Comparison of ENCODE assay signal across 10 cellular contexts in genomic region chr9:133349965-133350624, GRCh38. TPM values are rescaled to one million over a fixed set of nuclear protein-coding genes. Genes with fewer than 3 reads are reported as not detected.
A peak's percentile ranks its signal among the peaks of the same experiment; 100 is the strongest.
DNase-seq lines count a peak whose midpoint lies in the region; ATAC-seq, FAIRE-seq and TF ChIP-seq lines count a peak whose summit lies in the region.
"Had no signal": no experiment of that assay in that cellular context is flagged by ENCODE, and none has a peak within 500 bp of the region (broad histone marks: within the 10 kb centered on the region; RNA-seq: fewer than 3 reads in every experiment).

No MANE protein-coding gene starts in this region.

- no peaks in the 10 kb centered on the region for H3K27me3 ChIP-seq in Caco-2 (replicated peaks; ENCODE audit: control insufficient read depth, insufficient read depth, low read length)
- no peaks in the 10 kb centered on the region for H3K27me3 ChIP-seq in KMS-11 (ENCODE audit: insufficient read depth, low read depth)
- no peaks in the 10 kb centered on the region for H3K27me3 ChIP-seq in astrocyte (ENCODE audit: insufficient read depth, low read length)

- H3K79me2 ChIP-seq in KMS-11 (ENCODE audit: insufficient read depth, low read depth): peaks cover 48% of the 10 kb centered on the region
- peaks cover 68% of the 10 kb centered on the region for H3K79me2 ChIP-seq in astrocyte (ENCODE audit: insufficient read depth, low read length)

- no peak for FAIRE-seq in astrocyte (lab: Jason Lieb, UNC)

- H3K27ac ChIP-seq in KMS-11: peak overlapping the region; percentile 20; the same call in 1 of the 2 replicates
- H3K27ac ChIP-seq in astrocyte (ENCODE audit: low read depth, low read length): no peak overlapping the region

- H3K9me3 ChIP-seq in Caco-2: no peaks in the 10 kb centered on the region
- no peaks in the 10 kb centered on the region for H3K9me3 ChIP-seq in astrocyte (ENCODE audit: insufficient read depth, low read depth, low read length)

- BruUV-seq in Caco-2 (replicated peaks; lab: Mats Ljungman, UMichigan): no TSS peak

- intact Hi-C loops in Caco-2 (cut with micrococcal nuclease; ENCODE audit: unreplicated experiment): no loop called here

- H3K27ac Mint-ChIP-seq in Caco-2 (ENCODE audit: unreplicated experiment) (no peak overlapping the region), astrocyte (ENCODE audit: unreplicated experiment) (peak overlapping the region; percentile 72), naive B cell (peak overlapping the region in 2 of 6 donors; percentile 67 to 97)

- H3K4me1 ChIP-seq in Caco-2 (peaks cover 12% of the 10 kb centered on the region), KMS-11 (ENCODE audit: low read depth, poor library complexity, severe bottlenecking) (peaks cover 28% of the 10 kb centered on the region), astrocyte (ENCODE audit: insufficient read depth, low read length) (peaks cover 23% of the 10 kb centered on the region)

- no peak overlapping the region for H3K9ac ChIP-seq in KMS-11
- H3K9ac ChIP-seq in astrocyte (ENCODE audit: low read length): peak overlapping the region; percentile 100

- H3K4me1 Mint-ChIP-seq in Caco-2 (ENCODE audit: low read depth, unreplicated experiment): peaks cover 13% of the 10 kb centered on the region
- H3K4me1 Mint-ChIP-seq in astrocyte (ENCODE audit: low read depth, unreplicated experiment): peaks cover 26% of the 10 kb centered on the region
- H3K4me1 Mint-ChIP-seq in naive B cell: peaks cover 33 to 49% (median 43%) of the 10 kb centered on the region in 3 donors

- no peak overlapping the region for H2AFZ ChIP-seq in KMS-11 (ENCODE audit: low read depth)
- no peak overlapping the region for H2AFZ ChIP-seq in astrocyte (ENCODE audit: low read depth, low read length)

- TF ChIP-seq CTCF in Caco-2 (IDR thresholded peaks at IDR 0.05; ENCODE audit: insufficient read depth in 1 of 2, low read depth in 1 of 2, low read length in 1 of 2, severe bottlenecking in 1 of 2, unreplicated experiment in 1 of 2) (no peak), KMS-11 (conservative IDR thresholded peaks at IDR 0.05; ENCODE audit: low read depth, low read length) (no peak), astrocyte (IDR thresholded peaks at IDR 0.05; ENCODE audit: insufficient read depth, low read depth, low read length) (no peak)

- H3K4me3 Mint-ChIP-seq in Caco-2 (ENCODE audit: unreplicated experiment) (peak overlapping the region; percentile 90), astrocyte (ENCODE audit: unreplicated experiment) (peak overlapping the region; percentile 93), naive B cell (peak overlapping the region in 7 of 8 donors; percentile 5 to 100 (median 95))

- ATAC-seq in naive B cell (ENCODE audit: low read depth in 2 of 2): no peak

- H3K36me3 ChIP-seq in Caco-2 (ENCODE audit: control insufficient read depth, insufficient read depth, low read length): peaks cover 20% of the 10 kb centered on the region
- peaks cover 29% of the 10 kb centered on the region for H3K36me3 ChIP-seq in KMS-11 (ENCODE audit: insufficient read depth)
- peaks cover 43% of the 10 kb centered on the region for H3K36me3 ChIP-seq in astrocyte (ENCODE audit: insufficient read depth, low read length)

- CTCF ChIA-PET in Caco-2 (lab: Charles Lee): interaction anchor here (0.5 kb wide), 1 partner anchor 110 kb away, joined by 4 read pairs; the partner anchor contains the start of gene CACFD1

- H3K4me3 ChIP-seq in Caco-2 (ENCODE audit: low read depth, low read length) (no peak overlapping the region), KMS-11 (IDR thresholded peaks at IDR 0.05; ENCODE audit: insufficient read depth, low read depth, low read length) (no peak overlapping the region), astrocyte (ENCODE audit: insufficient read depth, low read depth, low read length) (peak overlapping the region; percentile 98)

- H3K36me3 Mint-ChIP-seq in Caco-2 (ENCODE audit: insufficient read depth, unreplicated experiment) (peaks cover 89% of the 10 kb centered on the region), astrocyte (ENCODE audit: low read depth, unreplicated experiment) (peaks cover 38% of the 10 kb centered on the region), naive B cell (peaks cover 9 to 10% of the 10 kb centered on the region in 2 donors)

- POLR2A ChIA-PET in Caco-2 (lab: Charles Lee): no interaction called here

- H3K27me3 Mint-ChIP-seq in Caco-2 (ENCODE audit: insufficient read depth, unreplicated experiment): no peaks in the 10 kb centered on the region
- no peaks in the 10 kb centered on the region for H3K27me3 Mint-ChIP-seq in astrocyte (ENCODE audit: low read depth, unreplicated experiment)
- no peaks in the 10 kb centered on the region for H3K27me3 Mint-ChIP-seq in naive B cell

- H3K4me2 ChIP-seq in KMS-11 (peak overlapping the region; percentile 90; the same call in 1 of the 2 replicates), astrocyte (ENCODE audit: low read length) (peak overlapping the region; percentile 90)

- H3K9me3 Mint-ChIP-seq in Caco-2 (ENCODE audit: unreplicated experiment) (no peaks in the 10 kb centered on the region), astrocyte (ENCODE audit: unreplicated experiment) (no peaks in the 10 kb centered on the region), naive B cell (no peaks in the 10 kb centered on the region)

- DNase-seq in Caco-2: no peak
- DNase-seq in astrocyte (ENCODE audit: low read depth): no peak
- DNase-seq in naive B cell: no peak
- no peak for DNase-seq in SHP77 treated with DMSO at 0.1 percent for 48 hours (lab: John Stamatoyannopoulos, UW)
- DNase-seq in NCI-H2029 treated with DMSO at 0.1 percent for 48 hours (lab: John Stamatoyannopoulos, UW): no peak
- DNase-seq in NCI-H2029 (lab: John Stamatoyannopoulos, UW): no peak
- DNase-seq in NOMO-1 treated with DMSO at 0.1 percent for 48 hours (lab: John Stamatoyannopoulos, UW; ENCODE audit: unreplicated experiment): no peak
- DNase-seq: central memory CD4-positive, alpha-beta T cell; stimulated activated CD4-positive, alpha-beta T cell treated with anti-CD3 and anti-CD28 coated beads, Interleukin-2, amount 100 ng/mL, for 24 hours had no signal

- H4K20me1 ChIP-seq in KMS-11 (ENCODE audit: insufficient read depth): peaks cover 7% of the 10 kb centered on the region; the same call in 1 of the 2 replicates
- peaks cover 86% of the 10 kb centered on the region for H4K20me1 ChIP-seq in astrocyte (ENCODE audit: insufficient read depth, low read length)

RNA-seq across cellular contexts. Expression of gene RPL7A, which starts 2.1 kb away (rescaled TPM):
- total RNA-seq in Caco-2 (2022) (1,995 and 2,182 TPM in 2 replicates), astrocyte (1,213 and 1,364 TPM in 2 replicates)
- 1,000 to 10,000 TPM in 5 of 6 donors, 100 to 1,000 TPM in 1; 715 to 1,392 (median 1,075) TPM for polyA plus RNA-seq in naive B cell (ENCODE audit: low read depth in 6 of 6)

RNA-seq across cellular contexts. Expression of gene MED22, which starts 2.2 kb away (rescaled TPM):
- total RNA-seq in Caco-2 (2022) (60.1 and 65.6 TPM in 2 replicates), astrocyte (25.2 and 28.8 TPM in 2 replicates)
- polyA plus RNA-seq in naive B cell (ENCODE audit: low read depth in 6 of 6): 10 to 100 TPM; 14.9 to 36.8 (median 20.2) TPM

RNA-seq across cellular contexts. Expression of gene SURF1, which starts 6.2 kb away (rescaled TPM):
- total RNA-seq in Caco-2 (2022): 54.9 and 57.5 TPM in 2 replicates
- total RNA-seq in astrocyte: 35.7 and 35.9 TPM in 2 replicates
- 100 to 1,000 TPM in 1 of 6 donors, 10 to 100 TPM in 5; 77.6 to 142 (median 94.1) TPM for polyA plus RNA-seq in naive B cell (ENCODE audit: low read depth in 6 of 6)

RNA-seq across cellular contexts. Expression of gene SURF2, which starts 6.3 kb away (rescaled TPM):
- 32.3 and 34.4 TPM in 2 replicates for total RNA-seq in Caco-2 (2022)
- total RNA-seq in astrocyte: 18.8 and 20.0 TPM in 2 replicates
- polyA plus RNA-seq in naive B cell (ENCODE audit: low read depth in 6 of 6): 10 to 100 TPM; 21.6 to 40.5 (median 28.1) TPM

RNA-seq across cellular contexts. Expression of gene SURF6, which starts 14.1 kb away (rescaled TPM):
- total RNA-seq in Caco-2 (2022): 31.6 and 32.4 TPM in 2 replicates
- total RNA-seq in astrocyte: 22.2 and 25.1 TPM in 2 replicates
- 10 to 100 TPM in 1 of 6 donors, 1 to 10 TPM in 4, under 1 TPM in 1; 0.09 to 13.0 (median 6.8) TPM for polyA plus RNA-seq in naive B cell (ENCODE audit: low read depth in 6 of 6)
